In the genomic region with DNA sequence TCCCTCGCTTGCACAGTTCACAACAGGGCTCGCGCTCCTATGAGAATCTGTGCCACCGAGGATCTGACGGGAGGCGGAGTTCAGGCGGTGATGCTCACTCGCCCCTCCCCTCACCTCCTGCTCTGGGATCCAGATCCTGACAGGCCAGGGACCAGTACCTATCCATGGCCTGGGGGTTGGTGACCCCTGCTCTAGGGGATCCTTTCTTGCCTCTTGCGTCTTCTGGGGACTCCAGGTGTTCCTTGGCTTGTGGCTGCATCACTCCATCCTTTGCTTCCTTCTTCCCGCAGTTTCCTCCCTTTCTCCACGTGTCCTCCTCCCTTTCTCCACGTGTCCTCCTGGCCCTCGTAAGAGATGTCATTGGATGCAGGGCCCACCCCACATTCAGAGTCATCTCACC, we compare ENCODE assay signal across 1 cellular context.
TF ChIP-seq lines count a peak whose summit lies in the region.

No MANE protein-coding gene starts in this region.

TF ChIP-seq in SK-N-SH treated with all-trans-retinoic acid at 6 μM for 48 hours, 23 proteins besides CTCF, POLR2A, EP300 and RAD21 (continued from another document):
- TF ChIP-seq, protein P1, sequence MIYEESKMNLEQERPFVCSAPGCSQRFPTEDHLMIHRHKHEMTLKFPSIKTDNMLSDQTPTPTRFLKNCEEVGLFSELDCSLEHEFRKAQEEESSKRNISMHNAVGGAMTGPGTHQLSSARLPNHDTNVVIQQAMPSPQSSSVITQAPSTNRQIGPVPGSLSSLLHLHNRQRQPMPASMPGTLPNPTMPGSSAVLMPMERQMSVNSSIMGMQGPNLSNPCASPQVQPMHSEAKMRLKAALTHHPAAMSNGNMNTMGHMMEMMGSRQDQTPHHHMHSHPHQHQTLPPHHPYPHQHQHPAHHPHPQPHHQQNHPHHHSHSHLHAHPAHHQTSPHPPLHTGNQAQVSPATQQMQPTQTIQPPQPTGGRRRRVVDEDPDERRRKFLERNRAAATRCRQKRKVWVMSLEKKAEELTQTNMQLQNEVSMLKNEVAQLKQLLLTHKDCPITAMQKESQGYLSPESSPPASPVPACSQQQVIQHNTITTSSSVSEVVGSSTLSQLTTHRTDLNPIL (CRISPR knock-in tag; IDR thresholded peaks at IDR 0.05; ENCODE audit: low read depth): no peak
- TF ChIP-seq, protein P2, sequence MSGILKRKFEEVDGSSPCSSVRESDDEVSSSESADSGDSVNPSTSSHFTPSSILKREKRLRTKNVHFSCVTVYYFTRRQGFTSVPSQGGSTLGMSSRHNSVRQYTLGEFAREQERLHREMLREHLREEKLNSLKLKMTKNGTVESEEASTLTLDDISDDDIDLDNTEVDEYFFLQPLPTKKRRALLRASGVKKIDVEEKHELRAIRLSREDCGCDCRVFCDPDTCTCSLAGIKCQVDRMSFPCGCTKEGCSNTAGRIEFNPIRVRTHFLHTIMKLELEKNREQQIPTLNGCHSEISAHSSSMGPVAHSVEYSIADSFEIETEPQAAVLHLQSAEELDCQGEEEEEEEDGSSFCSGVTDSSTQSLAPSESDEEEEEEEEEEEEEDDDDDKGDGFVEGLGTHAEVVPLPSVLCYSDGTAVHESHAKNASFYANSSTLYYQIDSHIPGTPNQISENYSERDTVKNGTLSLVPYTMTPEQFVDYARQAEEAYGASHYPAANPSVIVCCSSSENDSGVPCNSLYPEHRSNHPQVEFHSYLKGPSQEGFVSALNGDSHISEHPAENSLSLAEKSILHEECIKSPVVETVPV (CRISPR knock-in tag; IDR thresholded peaks at IDR 0.05): no peak
- TF ChIP-seq GLIS3 (CRISPR knock-in tag; IDR thresholded peaks at IDR 0.05): no peak
- TF ChIP-seq TOX (CRISPR knock-in tag; IDR thresholded peaks at IDR 0.05; ENCODE audit: borderline replicate concordance): no peak
- no peak for TF ChIP-seq TCF4 (CRISPR knock-in tag; IDR thresholded peaks at IDR 0.05; ENCODE audit: borderline replicate concordance)
